Comparison of ENCODE assay signal across 11 cellular contexts in genomic region chr17:46772879-46773620, GRCh38. TPM values are rescaled to one million over a fixed set of nuclear protein-coding genes. Genes with fewer than 3 reads are reported as not detected.
A peak's percentile ranks its signal among the peaks of the same experiment; 100 is the strongest.
DNase-seq lines count a peak whose midpoint lies in the region; ATAC-seq lines count a peak whose summit lies in the region.
"Had no signal": no experiment of that assay in that cellular context is flagged by ENCODE, and none has a peak within 500 bp of the region (broad histone marks: within the 10 kb centered on the region; RNA-seq: fewer than 3 reads in every experiment).

No MANE protein-coding gene starts in this region.

- H3K4me1 ChIP-seq in trophoblast cell (ENCODE audit: control insufficient read depth in 1 of 2, insufficient read depth in 2 of 2, low read length in 2 of 2), result peaks cover 17 to 18% of the 10 kb centered on the region in 2 experiments

- H2BK12ac ChIP-seq in trophoblast cell (ENCODE audit: low read length), result no peak overlapping the region

- H3K4me2 ChIP-seq in trophoblast cell (ENCODE audit: low read length), result no peak overlapping the region

- no peak overlapping the region for H2AFZ ChIP-seq in trophoblast cell (ENCODE audit: insufficient read depth, low read length, poor library complexity)

- H3K27ac ChIP-seq in trophoblast cell (ENCODE audit: low read depth, low read length), result no peak overlapping the region

- peaks cover 2 to 5% of the 10 kb centered on the region in 2 experiments for H3K36me3 ChIP-seq in trophoblast cell (ENCODE audit: control insufficient read depth in 1 of 2, insufficient read depth in 2 of 2, low read length in 2 of 2)
- H3K36me3 ChIP-seq: esophagus squamous epithelium had no signal

- no peak overlapping the region for H3K4me3 ChIP-seq in trophoblast cell (ENCODE audit: low read depth, low read length)

- H2BK5ac ChIP-seq in trophoblast cell (ENCODE audit: low read depth, low read length, poor library complexity), result no peak overlapping the region

- no peaks in the 10 kb centered on the region for H3K9me3 Mint-ChIP-seq in activated T-cell treated with anti-CD3 and anti-CD28 coated beads, Interleukin-2, amount 50 U/mL, for 24 hours

- no peak overlapping the region for H3K27ac Mint-ChIP-seq in activated T-cell treated with anti-CD3 and anti-CD28 coated beads, Interleukin-2, amount 50 U/mL, for 24 hours

- H3K36me3 Mint-ChIP-seq in activated T-cell treated with anti-CD3 and anti-CD28 coated beads, Interleukin-2, amount 50 U/mL, for 24 hours (ENCODE audit: low read depth), result no peaks in the 10 kb centered on the region

- H3K79me1 ChIP-seq in trophoblast cell (ENCODE audit: low read length), result peaks cover 9% of the 10 kb centered on the region

- DNase-seq in activated T-cell treated with anti-CD3 and anti-CD28 coated beads, Interleukin-2, amount 50 U/mL, for 24 hours, result no peak
- DNase-seq in activated T-cell treated with anti-CD3 and anti-CD28 coated beads for 4 hours, result no peak
- DNase-seq in MV-4-11 (lab: John Stamatoyannopoulos, UW), result peak; percentile 48
- peak; percentile 61 for DNase-seq in ecto neural progenitor cell (ENCODE audit: low spot score)
- DNase-seq in trophoblast cell, result no peak
- no peak for DNase-seq in NCI-H2107 (lab: John Stamatoyannopoulos, UW)
- no peak for DNase-seq in stimulated activated naive CD4-positive, alpha-beta T cell (lab: John Stamatoyannopoulos, UW)
- DNase-seq: esophagus squamous epithelium, left cardiac atrium had no signal

- peak overlapping the region; percentile 58 for H4K91ac ChIP-seq in trophoblast cell (ENCODE audit: low read depth, low read length)

- ATAC-seq in GM18502 (IDR thresholded peaks at IDR 0.05; ENCODE audit: poor library complexity, unreplicated experiment), result no peak
- ATAC-seq: activated CD4-positive, CD25-positive, alpha-beta regulatory T cell treated with anti-CD3 and anti-CD28 coated beads, Interleukin-2, amount 50 U/mL, for 24 hours had no signal

- H3K79me2 ChIP-seq in trophoblast cell (ENCODE audit: control insufficient read depth, insufficient read depth, low read length, poor library complexity), result peaks cover 2% of the 10 kb centered on the region

- H2AK5ac ChIP-seq in trophoblast cell (ENCODE audit: low read length), result no peak overlapping the region

- H3K18ac ChIP-seq in trophoblast cell (ENCODE audit: low read length), result no peak overlapping the region

- no peak overlapping the region for H3K4ac ChIP-seq in trophoblast cell (ENCODE audit: low read depth, low read length)

- H3K9me3 ChIP-seq in trophoblast cell (ENCODE audit: insufficient read depth, low read depth, low read length), result peaks cover 4% of the 10 kb centered on the region
- H3K9me3 ChIP-seq: esophagus squamous epithelium had no signal

- no peak overlapping the region for H3K23ac ChIP-seq in trophoblast cell (ENCODE audit: low read length)

- no peaks in the 10 kb centered on the region for H3K27me3 ChIP-seq in trophoblast cell (ENCODE audit: insufficient read depth, low read length)

- H3K4me1 Mint-ChIP-seq in activated T-cell treated with anti-CD3 and anti-CD28 coated beads, Interleukin-2, amount 50 U/mL, for 24 hours (ENCODE audit: low read depth), result peaks cover 19% of the 10 kb centered on the region

- H2BK120ac ChIP-seq in trophoblast cell (ENCODE audit: insufficient read depth, low read length, poor library complexity), result no peak overlapping the region

- no peak overlapping the region for H3K9ac ChIP-seq in trophoblast cell (ENCODE audit: low read length)

- H4K12ac ChIP-seq in trophoblast cell (ENCODE audit: low read depth, low read length), result no peak overlapping the region

- no peak overlapping the region for H4K8ac ChIP-seq in trophoblast cell (ENCODE audit: low read depth, low read length)

- H3K27me3 Mint-ChIP-seq in activated T-cell treated with anti-CD3 and anti-CD28 coated beads, Interleukin-2, amount 50 U/mL, for 24 hours, result peaks cover 75% of the 10 kb centered on the region

- H3K4me3 Mint-ChIP-seq in activated T-cell treated with anti-CD3 and anti-CD28 coated beads, Interleukin-2, amount 50 U/mL, for 24 hours, result peak overlapping the region; percentile 46

- no CpG with 5 or more reads among the region's 12 CpGs for WGBS in trophoblast cell (ENCODE audit: extremely low coverage, insufficient coverage, insufficient read length)

- H3K14ac ChIP-seq in trophoblast cell (ENCODE audit: low read length), result no peak overlapping the region

RNA-seq across cellular contexts. Expression of gene WNT3, which starts 45.4 kb away (rescaled TPM):
- 6.5 and 6.7 TPM in 2 replicates for polyA plus RNA-seq in trophoblast cell (2013)

Comparison
In these comparisons a context has a peak if more than half of its experiments do, and no peak if none do; other contexts are left out.
1. DNase-seq: peak in MV-4-11 (single experiment) and ecto neural progenitor cell (single experiment); none in activated T-cell treated with anti-CD3 and anti-CD28 coated beads, Interleukin-2, amount 50 U/mL, for 24 hours (single experiment), activated T-cell treated with anti-CD3 and anti-CD28 coated beads for 4 hours (single experiment), trophoblast cell (0 of 2), NCI-H2107 (single experiment) and stimulated activated naive CD4-positive, alpha-beta T cell (0 of 6).